In genomic region chr14:55272415-55272786, GRCh38 we compare ENCODE assay signal across 8 cellular contexts. TPM values are rescaled to one million over a fixed set of nuclear protein-coding genes. Genes with fewer than 3 reads are reported as not detected.
A peak's percentile ranks its signal among the peaks of the same experiment; 100 is the strongest.
DNase-seq lines count a peak whose midpoint lies in the region; ATAC-seq and TF ChIP-seq lines count a peak whose summit lies in the region.

No MANE protein-coding gene starts in this region.

- ATAC-seq in Right ventricle myocardium inferior = no peak

- H3K9me3 ChIP-seq in right atrium auricular region (no peaks in the 10 kb centered on the region), mucosa of rectum (ENCODE audit: control insufficient read depth in 2 of 2, low read length in 2 of 2) (no peaks in the 10 kb centered on the region)

- H3K27ac ChIP-seq in right atrium auricular region (peak overlapping the region; percentile 95 to 98), caudate nucleus (ENCODE audit: low read depth, low read length) (peak overlapping the region; percentile 80), mucosa of rectum (ENCODE audit: low read depth in 2 of 2, low read length in 2 of 2) (peak overlapping the region; percentile 96 to 97)

- no peaks in the 10 kb centered on the region for H3K27me3 ChIP-seq in right atrium auricular region
- H3K27me3 ChIP-seq in mucosa of rectum (ENCODE audit: control insufficient read depth in 2 of 2, insufficient read depth in 2 of 2, low read length in 2 of 2) = no peaks in the 10 kb centered on the region

- no peak for DNase-seq in right atrium auricular region (ENCODE audit: low spot score)
- DNase-seq in Right ventricle myocardium inferior (ENCODE audit: missing footprints) = no peak
- DNase-seq in caudate nucleus (lab: John Stamatoyannopoulos, UW) = no peak
- DNase-seq in NCI-H510A (lab: John Stamatoyannopoulos, UW) = no peak
- DNase-seq in HuH-7 (ENCODE audit: low spot score) = no peak
- DNase-seq in GDM1 (lab: John Stamatoyannopoulos, UW) = no peak
- DNase-seq in NCI-H2227 (lab: John Stamatoyannopoulos, UW; ENCODE audit: unreplicated experiment) = no peak

- no peak for TF ChIP-seq CTCF in right atrium auricular region (IDR thresholded peaks at IDR 0.05)

- peaks cover 0 to 45% of the 10 kb centered on the region in 2 donors for H3K4me1 ChIP-seq in right atrium auricular region
- peaks cover 11 to 21% of the 10 kb centered on the region in 2 donors for H3K4me1 ChIP-seq in mucosa of rectum (ENCODE audit: control insufficient read depth in 2 of 2, insufficient read depth in 2 of 2, low read length in 2 of 2)

- H3K36me3 ChIP-seq in right atrium auricular region (no peaks in the 10 kb centered on the region), mucosa of rectum (ENCODE audit: control insufficient read depth in 2 of 2, insufficient read depth in 2 of 2, low read length in 2 of 2) (no peaks in the 10 kb centered on the region)

- H3K4me3 ChIP-seq in right atrium auricular region = peak overlapping the region; percentile 90 to 97
- peak overlapping the region; percentile 97 to 99 for H3K4me3 ChIP-seq in mucosa of rectum (ENCODE audit: low read length in 2 of 2)

- peak overlapping the region; percentile 100 for H3K9ac ChIP-seq in mucosa of rectum (ENCODE audit: low read depth in 1 of 2, low read length in 2 of 2)

- intact Hi-C loops in Right ventricle myocardium inferior (cut with DNase I) = loop anchor here (2.0 to 10.0 kb wide), 3 partner anchors 30 to 218 kb away; partner anchors contain the start of genes ATG14 and MAPK1IP1L

RNA-seq across cellular contexts. Expression of gene FBXO34, which starts 1.2 kb away (rescaled TPM):
- 10 to 100 TPM; 26.0 to 32.7 TPM for total RNA-seq in right atrium auricular region
- total RNA-seq in Right ventricle myocardium inferior = 24.5 TPM
